ENCODE assay signal across 20 cellular contexts in the genomic region with DNA sequence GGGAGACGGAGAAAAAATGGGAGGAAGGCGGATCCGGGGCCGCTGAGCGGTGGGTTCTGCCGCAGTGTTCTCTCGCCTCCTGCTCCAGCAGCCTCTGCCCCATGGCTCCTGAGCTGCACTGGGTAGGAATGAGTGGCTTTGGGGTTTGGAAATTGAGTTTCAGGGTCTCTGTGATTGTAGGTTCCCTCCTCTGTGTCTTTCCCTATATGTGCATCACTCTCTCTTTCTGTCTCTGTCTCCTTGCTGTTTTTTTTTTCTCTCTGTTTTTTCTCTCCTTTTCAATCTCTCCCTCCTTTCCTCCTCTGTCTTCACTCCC. TPM values are rescaled to one million over a fixed set of nuclear protein-coding genes. Genes with fewer than 3 reads are reported as not detected.
DNase-seq lines count a peak whose midpoint lies in the region; ATAC-seq and TF ChIP-seq lines count a peak whose summit lies in the region.
"Had no signal": no experiment of that assay in that cellular context is flagged by ENCODE, and none has a peak within 500 bp of the region (broad histone marks: within the 10 kb centered on the region; RNA-seq: fewer than 3 reads in every experiment).

No MANE protein-coding gene starts in this region.

- intact Hi-C loops in dorsolateral prefrontal cortex (cut with DNase I), result no loop called here

- ATAC-seq in GM19351 (IDR thresholded peaks at IDR 0.05; ENCODE audit: unreplicated experiment), result no peak
- no peak for ATAC-seq in activated T-cell treated with anti-CD3 and anti-CD28 coated beads, Interleukin-2, amount 50 U/mL, for 4 hours

- no peak overlapping the region for H3K9ac ChIP-seq in smooth muscle cell (ENCODE audit: low read depth)

- peaks cover 32% of the 10 kb centered on the region for H3K27me3 Mint-ChIP-seq in activated T-cell treated with anti-CD3 and anti-CD28 coated beads, Interleukin-2, amount 50 U/mL, for 4 hours (ENCODE audit: low read depth)

- no peaks in the 10 kb centered on the region for H3F3A ChIP-seq in smooth muscle cell (ENCODE audit: low read depth)

- H3K36me3 ChIP-seq in H7 (replicated peaks; ENCODE audit: control insufficient read depth, insufficient read depth, low read length) (no peaks in the 10 kb centered on the region), smooth muscle cell (ENCODE audit: low read depth) (no peaks in the 10 kb centered on the region)

- H4K20me1 ChIP-seq in smooth muscle cell (ENCODE audit: low read depth), result no peaks in the 10 kb centered on the region

- H3K36me3 Mint-ChIP-seq in activated T-cell treated with anti-CD3 and anti-CD28 coated beads, Interleukin-2, amount 50 U/mL, for 4 hours (ENCODE audit: insufficient read depth), result no peaks in the 10 kb centered on the region

- H3K9me3 Mint-ChIP-seq in activated T-cell treated with anti-CD3 and anti-CD28 coated beads, Interleukin-2, amount 50 U/mL, for 4 hours, result no peaks in the 10 kb centered on the region

- no peaks in the 10 kb centered on the region for H3K9me3 ChIP-seq in smooth muscle cell (replicated peaks; ENCODE audit: low read depth)
- H3K9me3 ChIP-seq: testis had no signal

- DNase-seq in H7 (no peak), dorsolateral prefrontal cortex (no peak), iPS-NIHi7 (ENCODE audit: extremely low spot score) (peak; percentile 8), smooth muscle cell (lab: John Stamatoyannopoulos, UW; ENCODE audit: unreplicated experiment) (no peak), COR-L47 (lab: John Stamatoyannopoulos, UW) (no peak), NCI-H82 treated with DMSO at 0.1 percent for 48 hours (lab: John Stamatoyannopoulos, UW; ENCODE audit: unreplicated experiment) (no peak)
- DNase-seq in activated T-cell treated with anti-CD3 and anti-CD28 coated beads, Interleukin-2, amount 50 U/mL, for 4 hours, result no peak
- DNase-seq: ACHN; activated CD4-positive, alpha-beta T cell treated with anti-CD3 and anti-CD28 coated beads for 48 hours; activated CD8-positive, alpha-beta memory T cell treated with anti-CD3 and anti-CD28 coated beads, Interleukin-2, amount 50 U/mL, for 4 hours; activated gamma-delta T cell treated with Interleukin-2 at 50 U/mL for 16 hours; amniotic stem cell; MM.1S; NCI-H1694 treated with DMSO at 0.1 percent for 48 hours; stimulated activated CD8-positive, alpha-beta memory T cell treated with anti-CD3 and anti-CD28 coated beads, Interleukin-4, amount 100 ng/mL, for 48 hours; testis had no signal

- peaks cover 3% of the 10 kb centered on the region for H3K4me1 ChIP-seq in smooth muscle cell (ENCODE audit: low read depth)

- H3K4me3 ChIP-seq in H7 (ENCODE audit: insufficient read depth, low read depth, low read length) (peak overlapping the region; percentile 68; the same call in 1 of the 2 replicates), dorsolateral prefrontal cortex (peak overlapping the region; percentile 10 to 73 (median 61)), smooth muscle cell (peak overlapping the region; percentile 53)
- H3K4me3 ChIP-seq: testis had no signal

- peaks cover 70% of the 10 kb centered on the region for H3K27me3 ChIP-seq in H7 (ENCODE audit: control insufficient read depth, insufficient read depth, low read length)
- H3K27me3 ChIP-seq in dorsolateral prefrontal cortex, result peaks cover 0 to 54% (median 15%) of the 10 kb centered on the region in 45 donors
- peaks cover 98% of the 10 kb centered on the region for H3K27me3 ChIP-seq in smooth muscle cell (ENCODE audit: low read depth)
- H3K27me3 ChIP-seq: testis had no signal

- no peaks in the 10 kb centered on the region for H3K79me2 ChIP-seq in smooth muscle cell (ENCODE audit: low read depth)

- no peak overlapping the region for H3K4me3 Mint-ChIP-seq in activated T-cell treated with anti-CD3 and anti-CD28 coated beads, Interleukin-2, amount 50 U/mL, for 4 hours

- H3K27ac ChIP-seq in dorsolateral prefrontal cortex (peak overlapping the region in 42 of 59 donors; percentile 23 to 81 (median 58)), smooth muscle cell (ENCODE audit: low read depth) (no peak overlapping the region)
- H3K27ac ChIP-seq: testis had no signal

- TF ChIP-seq CTCF in dorsolateral prefrontal cortex (IDR thresholded peaks at IDR 0.05 in 54 of 56, conservative IDR thresholded peaks at IDR 0.05 in 2 of 56; ENCODE audit: low read depth in 1 of 56, partially characterized antibody in 56 of 56) (no peak), smooth muscle cell (IDR thresholded peaks at IDR 0.05; ENCODE audit: borderline replicate concordance, insufficient read depth, poor library complexity, severe bottlenecking) (no peak)

- H3K4me1 Mint-ChIP-seq in activated T-cell treated with anti-CD3 and anti-CD28 coated beads, Interleukin-2, amount 50 U/mL, for 4 hours (ENCODE audit: low read depth), result no peaks in the 10 kb centered on the region
- H3K4me1 Mint-ChIP-seq: CD14-positive monocyte had no signal

- no peak overlapping the region for H2AFZ ChIP-seq in smooth muscle cell (ENCODE audit: low read depth)

- WGBS in smooth muscle cell (ENCODE audit: low lambda C conversion rate), result 7% methylated on average over 7 of the region's 7 CpGs

- peak overlapping the region; percentile 92 for H3K4me2 ChIP-seq in smooth muscle cell

RNA-seq across cellular contexts. Expression of gene GRM7, which starts 1.9 kb away (rescaled TPM):
- 0.14 and 0.70 TPM in 2 replicates for total RNA-seq in H7 (2014; rRNA removed; shearing (Covaris generic))
- total RNA-seq in dorsolateral prefrontal cortex (10 to 100 TPM; 14.1 to 61.2 (median 32.4) TPM), smooth muscle cell (not detected in 2 replicates)
- polyA plus RNA-seq in smooth muscle cell, result not detected in 2 replicates
- total RNA-seq in activated T-cell treated with anti-CD3 and anti-CD28 coated beads, Interleukin-2, amount 50 U/mL, for 4 hours, result not detected
- total RNA-seq: chondrocyte, myocyte had no signal
- polyA plus RNA-seq: CD14-positive monocyte had no signal
